1 cellular context compared by ENCODE assay signal in genomic region chr19:10105241-10106099, GRCh38.
TF ChIP-seq lines count a peak whose summit lies in the region.

No MANE protein-coding gene starts in this region.

TF ChIP-seq in K562, 482 proteins besides CTCF, POLR2A, EP300 and RAD21 (continued from another document and continues in another):
- TF ChIP-seq NCOA1 (IDR thresholded peaks at IDR 0.05; ENCODE audit: low read depth) (no peak), MLLT1 (IDR thresholded peaks at IDR 0.05) (0 out of 4 replicates have a peak, but pooled peaks of 1 of the 2 experiments have one; percentile 33), CREBBP (IDR thresholded peaks at IDR 0.05; ENCODE audit: low read depth, low read length) (no peak), DEAF1 (CRISPR knock-in tag; IDR thresholded peaks at IDR 0.05) (no peak), CBX5 (IDR thresholded peaks at IDR 0.05; ENCODE audit: borderline replicate concordance, low read depth) (no peak), ZNF384 (IDR thresholded peaks at IDR 0.05; ENCODE audit: low read depth, low read length) (no peak), MLX (CRISPR knock-in tag; conservative IDR thresholded peaks at IDR 0.05) (no peak), OTX1 (CRISPR knock-in tag; IDR thresholded peaks at IDR 0.05) (no peak), NUFIP1 (IDR thresholded peaks at IDR 0.05; ENCODE audit: partially characterized antibody) (no peak), HMBOX1 (IDR thresholded peaks at IDR 0.05) (no peak), PHF20 (IDR thresholded peaks at IDR 0.05; ENCODE audit: partially characterized antibody) (no peak), GTF2F1 (IDR thresholded peaks at IDR 0.05; ENCODE audit: low read depth, low read length) (no peak), FOXK1 (CRISPR knock-in tag; IDR thresholded peaks at IDR 0.05; ENCODE audit: borderline replicate concordance) (no peak), PRMT5 (CRISPR knock-in tag; IDR thresholded peaks at IDR 0.05) (no peak), BRD9 (IDR thresholded peaks at IDR 0.05; ENCODE audit: low read depth, partially characterized antibody) (no peak), CC2D1A (IDR thresholded peaks at IDR 0.05) (no peak), ZNF12 (CRISPR knock-in tag; IDR thresholded peaks at IDR 0.05) (no peak), DNMT1 (IDR thresholded peaks at IDR 0.05) (no peak), DPF2 (IDR thresholded peaks at IDR 0.05) (peak; percentile 10; the same call in 1 of the 2 replicates), ADNP (tag; IDR thresholded peaks at IDR 0.05) (peak; percentile 97), ZC3H11A (IDR thresholded peaks at IDR 0.05; ENCODE audit: low read depth, low read length) (no peak), ELK1 (CRISPR knock-in tag; IDR thresholded peaks at IDR 0.05) (no peak), PPARD (CRISPR knock-in tag; IDR thresholded peaks at IDR 0.05) (no peak), ZNF174 (CRISPR knock-in tag; IDR thresholded peaks at IDR 0.05) (no peak), ZBTB9 (CRISPR knock-in tag; IDR thresholded peaks at IDR 0.05) (no peak), BHLHE40 (IDR thresholded peaks at IDR 0.05; ENCODE audit: low read length) (no peak), ZBTB34 (CRISPR knock-in tag; IDR thresholded peaks at IDR 0.05) (no peak), GTF2A2 (tag; IDR thresholded peaks at IDR 0.05) (no peak), NCOR1 (IDR thresholded peaks at IDR 0.05) (no peak), MAFK (IDR thresholded peaks at IDR 0.05; ENCODE audit: low read length) (no peak), SMAD4 (CRISPR knock-in tag; conservative IDR thresholded peaks at IDR 0.05) (peak; percentile 37; the same call in 1 of the 2 replicates), ID3 (CRISPR knock-in tag; IDR thresholded peaks at IDR 0.05) (no peak), ID3 (tag; IDR thresholded peaks at IDR 0.05) (no peak), STAT5A (IDR thresholded peaks at IDR 0.05; ENCODE audit: borderline replicate concordance, low read length) (no peak), CHCHD3 (CRISPR knock-in tag; IDR thresholded peaks at IDR 0.05) (no peak), NCOA2 (IDR thresholded peaks at IDR 0.05; ENCODE audit: partially characterized antibody in 2 of 2) (no peak), NR4A1 (CRISPR knock-in tag; IDR thresholded peaks at IDR 0.05) (no peak), NR4A1 (tag; IDR thresholded peaks at IDR 0.05) (no peak), POLR2G (IDR thresholded peaks at IDR 0.05; ENCODE audit: low read depth, low read length) (no peak), CEBPB (tag; IDR thresholded peaks at IDR 0.05) (0 out of 2 replicates have a peak, but pooled peaks have one; percentile 35), MCM7 (IDR thresholded peaks at IDR 0.05) (no peak), KLF10 (CRISPR knock-in tag; IDR thresholded peaks at IDR 0.05) (no peak), PHTF2 (CRISPR knock-in tag; IDR thresholded peaks at IDR 0.05) (no peak), RBFOX2 (IDR thresholded peaks at IDR 0.05; ENCODE audit: low read depth, low read length) (0 out of 2 replicates have a peak, but pooled peaks have one; percentile 2), HNRNPH1 (optimal IDR thresholded peaks at IDR 0.05; ENCODE audit: low read depth, low read length) (no peak), JUND (IDR thresholded peaks at IDR 0.05; ENCODE audit: borderline replicate concordance, low read depth, low read length) (no peak), JUND (tag; IDR thresholded peaks at IDR 0.05; ENCODE audit: borderline replicate concordance, low read depth, low read length) (no peak), ZNF253 (CRISPR knock-in tag; conservative IDR thresholded peaks at IDR 0.05) (no peak), FOXM1 (IDR thresholded peaks at IDR 0.05; ENCODE audit: low read depth) (no peak), FOXM1 (CRISPR knock-in tag; IDR thresholded peaks at IDR 0.05; ENCODE audit: low read depth) (0 out of 2 replicates have a peak, but pooled peaks have one; percentile 22), ZNF133 (CRISPR knock-in tag; IDR thresholded peaks at IDR 0.05) (no peak), TCF7L2 (IDR thresholded peaks at IDR 0.05; ENCODE audit: low read depth, low read length) (no peak), RBM34 (IDR thresholded peaks at IDR 0.05; ENCODE audit: borderline replicate concordance, insufficient read depth, low read length) (no peak), TARDBP (IDR thresholded peaks at IDR 0.05) (no peak), SFPQ (IDR thresholded peaks at IDR 0.05; ENCODE audit: low read depth, low read length) (no peak), TCF15 (CRISPR knock-in tag; IDR thresholded peaks at IDR 0.05) (no peak), DMBX1 (CRISPR knock-in tag; IDR thresholded peaks at IDR 0.05; ENCODE audit: borderline replicate concordance) (no peak), MTA1 (IDR thresholded peaks at IDR 0.05; ENCODE audit: borderline replicate concordance) (no peak), KAT7 (CRISPR knock-in tag; IDR thresholded peaks at IDR 0.05; ENCODE audit: borderline replicate concordance) (no peak), ATF7 (IDR thresholded peaks at IDR 0.05) (no peak), CHD2 (IDR thresholded peaks at IDR 0.05; ENCODE audit: low read depth, low read length) (no peak), NONO (IDR thresholded peaks at IDR 0.05; ENCODE audit: low read depth in 2 of 2, low read length in 1 of 2) (no peak), SNIP1 (IDR thresholded peaks at IDR 0.05; ENCODE audit: low read depth) (no peak), E2F3 (CRISPR knock-in tag; IDR thresholded peaks at IDR 0.05) (no peak), E2F4 (CRISPR knock-in tag; IDR thresholded peaks at IDR 0.05; ENCODE audit: low read depth) (no peak), SIN3A (IDR thresholded peaks at IDR 0.05; ENCODE audit: borderline replicate concordance in 2 of 2, control insufficient read depth in 1 of 2, low read depth in 2 of 2, low read length in 2 of 2) (no peak), CREB3L1 (IDR thresholded peaks at IDR 0.05; ENCODE audit: borderline replicate concordance, low read depth) (no peak)
